In genomic region chr4:164442167-164442566, GRCh38 we compare ENCODE assay signal across 17 cellular contexts.
A peak's percentile ranks its signal among the peaks of the same experiment; 100 is the strongest.
DNase-seq lines count a peak whose midpoint lies in the region; ATAC-seq, FAIRE-seq and TF ChIP-seq lines count a peak whose summit lies in the region.
"Had no signal": no experiment of that assay in that cellular context is flagged by ENCODE, and none has a peak within 500 bp of the region (broad histone marks: within the 10 kb centered on the region; RNA-seq: fewer than 3 reads in every experiment).

No MANE protein-coding gene starts in this region.

- H3K4me2 ChIP-seq in PC-9 (no peak overlapping the region; the same call in 1 of the 2 replicates), mesenchymal stem cell (ENCODE audit: low read length, poor library complexity, severe bottlenecking) (no peak overlapping the region)

- DNase-seq in Daoy (ENCODE audit: low read depth) (peak; percentile 17), PC-9 (no peak), bronchial epithelial cell (ENCODE audit: low read depth) (peak; percentile 92), mesenchymal stem cell (peak; percentile 17), lower lobe of right lung (no peak), NCI-H1436 treated with DMSO at 0.1 percent for 48 hours (lab: John Stamatoyannopoulos, UW) (no peak), DMS153 treated with DMSO at 0.1 percent for 48 hours (lab: John Stamatoyannopoulos, UW; ENCODE audit: unreplicated experiment) (no peak)
- DNase-seq: ACHN; CD4-positive, CD25-positive, alpha-beta regulatory T cell; EL; H7; Karpas-422; NCI-H1417; NCI-H2029 treated with DMSO at 0.1 percent for 48 hours; NCI-H524 treated with DMSO at 0.1 percent for 48 hours; SHP77 had no signal

- TF ChIP-seq CTCF in PC-9 (conservative IDR thresholded peaks at IDR 0.05) (no peak), bronchial epithelial cell (IDR thresholded peaks at IDR 0.05; ENCODE audit: insufficient read depth, low read length, severe bottlenecking) (no peak), lower lobe of right lung (IDR thresholded peaks at IDR 0.05) (no peak)

- WGBS in mesenchymal stem cell, result 33% methylated on average over 3 of the region's 3 CpGs

- H3K4me3 ChIP-seq in PC-9, result no peak overlapping the region
- H3K4me3 ChIP-seq in bronchial epithelial cell (ENCODE audit: low read depth, low read length), result no peak overlapping the region
- no peak overlapping the region for H3K4me3 ChIP-seq in mesenchymal stem cell (ENCODE audit: insufficient read depth in 1 of 2, low read depth in 1 of 2, low read length in 2 of 2)
- no peak overlapping the region for H3K4me3 ChIP-seq in lower lobe of right lung

- ATAC-seq in lower lobe of right lung, result no peak
- ATAC-seq in HG02938 (IDR thresholded peaks at IDR 0.05; ENCODE audit: unreplicated experiment), result no peak

- H3K9me2 ChIP-seq in PC-9 (ENCODE audit: insufficient read depth), result no peaks in the 10 kb centered on the region

- no peaks in the 10 kb centered on the region for H3K79me1 ChIP-seq in mesenchymal stem cell (replicated peaks; ENCODE audit: low read length, poor library complexity, severe bottlenecking)

- H3K27ac ChIP-seq in PC-9 (no peak overlapping the region), mesenchymal stem cell (ENCODE audit: low read length, poor library complexity, severe bottlenecking) (no peak overlapping the region), lower lobe of right lung (no peak overlapping the region)

- no peak overlapping the region for H4K8ac ChIP-seq in mesenchymal stem cell (ENCODE audit: low read length)

- H3K79me2 ChIP-seq in PC-9 (ENCODE audit: low read depth), result no peaks in the 10 kb centered on the region

- H3K4me1 ChIP-seq in PC-9 (replicated peaks; ENCODE audit: insufficient read depth) (peaks cover 18% of the 10 kb centered on the region; the same call in 1 of the 2 replicates), mesenchymal stem cell (ENCODE audit: control insufficient read depth, insufficient read depth, low read depth, low read length) (peaks cover 3% of the 10 kb centered on the region), lower lobe of right lung (no peaks in the 10 kb centered on the region)

- no peak overlapping the region for H3K23ac ChIP-seq in mesenchymal stem cell (ENCODE audit: low read length in 2 of 2)

- H4K91ac ChIP-seq in mesenchymal stem cell (ENCODE audit: low read length), result no peak overlapping the region

- H3K14ac ChIP-seq in mesenchymal stem cell (ENCODE audit: low read length in 2 of 2), result no peak overlapping the region

- no peak overlapping the region for H2BK120ac ChIP-seq in mesenchymal stem cell (ENCODE audit: low read depth, low read length)

- no peak overlapping the region for H2BK15ac ChIP-seq in mesenchymal stem cell (ENCODE audit: low read depth, poor library complexity, severe bottlenecking)

- 0 out of 2 replicates have a peak overlapping the region, but pooled peaks have one; percentile 58 for H2AFZ ChIP-seq in PC-9
- H2AFZ ChIP-seq in mesenchymal stem cell (ENCODE audit: low read depth, low read length), result no peak overlapping the region

- H3K9me3 ChIP-seq in PC-9 (ENCODE audit: insufficient read depth, low read depth), result no peaks in the 10 kb centered on the region
- no peaks in the 10 kb centered on the region for H3K9me3 ChIP-seq in mesenchymal stem cell (ENCODE audit: control insufficient read depth, low read length)
- H3K9me3 ChIP-seq in lower lobe of right lung, result no peaks in the 10 kb centered on the region

- H3K27me3 ChIP-seq in PC-9 (ENCODE audit: insufficient read depth, low read depth), result no peaks in the 10 kb centered on the region
- no peaks in the 10 kb centered on the region for H3K27me3 ChIP-seq in bronchial epithelial cell (ENCODE audit: control insufficient read depth, insufficient read depth, low read length)
- H3K27me3 ChIP-seq in mesenchymal stem cell (ENCODE audit: control insufficient read depth in 1 of 2, insufficient read depth in 1 of 2, low read length in 2 of 2), result no peaks in the 10 kb centered on the region
- H3K27me3 ChIP-seq in lower lobe of right lung (ENCODE audit: low read depth), result no peaks in the 10 kb centered on the region

- no peak overlapping the region for H3K9ac ChIP-seq in mesenchymal stem cell (ENCODE audit: low read length)

- H2AK5ac ChIP-seq in mesenchymal stem cell (ENCODE audit: low read length, severe bottlenecking), result no peak overlapping the region

- no peaks in the 10 kb centered on the region for H4K20me1 ChIP-seq in PC-9 (ENCODE audit: insufficient read depth)

- no peak overlapping the region for H3K18ac ChIP-seq in mesenchymal stem cell (ENCODE audit: low read depth in 1 of 2, low read length in 2 of 2)

- H2BK12ac ChIP-seq in mesenchymal stem cell (ENCODE audit: low read length in 2 of 2), result no peak overlapping the region

- no peaks in the 10 kb centered on the region for H3F3A ChIP-seq in PC-9 (ENCODE audit: insufficient read depth, low read depth)

- intact Hi-C loops in PC-9 (cut with micrococcal nuclease; ENCODE audit: unreplicated experiment) (no loop called here), lower lobe of right lung (cut with DNase I) (loop anchor here (10.0 kb wide), 1 partner anchor 587 kb away; no protein-coding TSS in a partner anchor)

- CTCF ChIA-PET in PC-9 (lab: Charles Lee), result no interaction called here

- H2BK5ac ChIP-seq in mesenchymal stem cell (ENCODE audit: low read depth, low read length, poor library complexity, severe bottlenecking), result no peak overlapping the region

- FAIRE-seq in bronchial epithelial cell (lab: Jason Lieb, UNC), result no peak

- no TSS peak for BruUV-seq in PC-9 (replicated peaks; lab: Mats Ljungman, UMichigan)

- POLR2A ChIA-PET in PC-9 (lab: Charles Lee; ENCODE audit: unreplicated experiment), result no interaction called here

- H3K4ac ChIP-seq in mesenchymal stem cell (ENCODE audit: low read depth in 1 of 2, low read length in 2 of 2), result no peak overlapping the region

- H3K36me3 ChIP-seq in PC-9 (ENCODE audit: low read depth), result no peaks in the 10 kb centered on the region
- no peaks in the 10 kb centered on the region for H3K36me3 ChIP-seq in bronchial epithelial cell (ENCODE audit: control insufficient read depth, insufficient read depth, low read length)
- H3K36me3 ChIP-seq in mesenchymal stem cell (ENCODE audit: control insufficient read depth in 1 of 2, insufficient read depth in 2 of 2, low read depth in 1 of 2, low read length in 2 of 2), result no peaks in the 10 kb centered on the region
- no peaks in the 10 kb centered on the region for H3K36me3 ChIP-seq in lower lobe of right lung

Comparison
In these comparisons a context has a peak if more than half of its experiments do, and no peak if none do; other contexts are left out.
1. DNase-seq: peak in Daoy (single experiment), bronchial epithelial cell (single experiment) and mesenchymal stem cell (single experiment); none in PC-9 (0 of 2), lower lobe of right lung (single experiment), NCI-H1436 treated with DMSO at 0.1 percent for 48 hours (single experiment) and DMS153 treated with DMSO at 0.1 percent for 48 hours (single experiment).